In genomic region chr2:155965415-155966070, GRCh38 we compare ENCODE assay signal across 18 cellular contexts.
DNase-seq lines count a peak whose midpoint lies in the region; ATAC-seq, FAIRE-seq and TF ChIP-seq lines count a peak whose summit lies in the region.
"Had no signal": no experiment of that assay in that cellular context is flagged by ENCODE, and none has a peak within 500 bp of the region (broad histone marks: within the 10 kb centered on the region; RNA-seq: fewer than 3 reads in every experiment).

No MANE protein-coding gene starts in this region.

- H3K79me2 ChIP-seq in PC-3 (ENCODE audit: low read length) = no peaks in the 10 kb centered on the region

- H4K20me1 ChIP-seq in PC-3 (ENCODE audit: low read length) = no peaks in the 10 kb centered on the region

- no peak overlapping the region for H2AFZ ChIP-seq in PC-3 (ENCODE audit: low read length)

- no peaks in the 10 kb centered on the region for H3F3A ChIP-seq in PC-3 (ENCODE audit: low read length, unreplicated experiment)

- no peak for TF ChIP-seq CTCF in PC-3 (conservative IDR thresholded peaks at IDR 0.05; ENCODE audit: low read depth, low read length)

- no peak for ATAC-seq in PC-3

- DNase-seq in DMS53 (lab: John Stamatoyannopoulos, UW) (peak; percentile 30), DMS53 treated with DMSO at 0.1 percent for 48 hours (lab: John Stamatoyannopoulos, UW; ENCODE audit: unreplicated experiment) (no peak), PC-3 (peak; percentile 27), urothelium cell line (ENCODE audit: low spot score) (peak; percentile 12), NCI-H1417 (lab: John Stamatoyannopoulos, UW) (no peak), superior temporal gyrus (ENCODE audit: extremely low spot score) (no peak), 8988T (no peak)
- DNase-seq: activated CD4-positive, alpha-beta T cell treated with anti-CD3 and anti-CD28 coated beads for 48 hours; C1 segment of cervical spinal cord; DMS79; effector CD4-positive, alpha-beta T cell; NCI-H2081 treated with DMSO at 0.1 percent for 48 hours; SHP77; stimulated activated CD4-positive, alpha-beta T cell treated with anti-CD3 and anti-CD28 coated beads, Interleukin-1b, Interleukin-23, amount 100 ng/mL, for 48 hours; testis had no signal

- H3K4me1 ChIP-seq in PC-3 (ENCODE audit: insufficient read depth, low read length) (no peaks in the 10 kb centered on the region), iPS-15b (ENCODE audit: control insufficient read depth, insufficient read depth, low read length) (peaks cover 5% of the 10 kb centered on the region)
- H3K4me1 ChIP-seq: testis had no signal

- H3K9ac ChIP-seq in PC-3 (ENCODE audit: low read length) (no peak overlapping the region), iPS-15b (ENCODE audit: low read depth, low read length) (peak overlapping the region; percentile 79)

- CTCF ChIA-PET in PC-3 (lab: Charles Lee) = no interaction called here

- H3K27me3 ChIP-seq in PC-3 (ENCODE audit: low read length) (no peaks in the 10 kb centered on the region), iPS-15b (ENCODE audit: control insufficient read depth, insufficient read depth, low read length) (no peaks in the 10 kb centered on the region)
- H3K27me3 ChIP-seq: testis had no signal

- intact Hi-C loops in PC-3 (cut with micrococcal nuclease) = no loop called here

- no peaks in the 10 kb centered on the region for H3K9me2 ChIP-seq in PC-3 (replicated peaks; ENCODE audit: low read length)

- H3K4me3 ChIP-seq in PC-3 (ENCODE audit: low read length) (no peak overlapping the region), iPS-15b (ENCODE audit: low read depth, low read length) (peak overlapping the region; percentile 48)
- H3K4me3 ChIP-seq: lung, testis had no signal

- H3K4me2 ChIP-seq in PC-3 (ENCODE audit: low read length) = no peak overlapping the region

- no peak for FAIRE-seq in urothelium cell line (lab: Jason Lieb, UNC)

- H3K9me3 ChIP-seq in PC-3 (ENCODE audit: low read length) (no peaks in the 10 kb centered on the region), iPS-15b (ENCODE audit: control insufficient read depth, insufficient read depth, low read length) (no peaks in the 10 kb centered on the region)
- H3K9me3 ChIP-seq: testis had no signal

- no TSS peak for BruUV-seq in PC-3 (replicated peaks; lab: Mats Ljungman, UMichigan)

- no peak overlapping the region for H3K27ac ChIP-seq in PC-3 (ENCODE audit: low read length)
- H3K27ac ChIP-seq: 22Rv1, testis had no signal

- POLR2A ChIA-PET in PC-3 (lab: Charles Lee; ENCODE audit: unreplicated experiment) = no interaction called here

- H3K36me3 ChIP-seq in PC-3 (ENCODE audit: low read depth, low read length) = no peaks in the 10 kb centered on the region
- H3K36me3 ChIP-seq in iPS-15b (ENCODE audit: control insufficient read depth, insufficient read depth, low read length) = no peaks in the 10 kb centered on the region

Comparison
In these comparisons a context has a peak if more than half of its experiments do, and no peak if none do; other contexts are left out.
1. DNase-seq: peak in DMS53 (single experiment), PC-3 (single experiment) and urothelium cell line (single experiment); none in DMS53 treated with DMSO at 0.1 percent for 48 hours (single experiment), NCI-H1417 (0 of 3), superior temporal gyrus (single experiment) and 8988T (single experiment).